ENCODE assay signal across 8 cellular contexts in genomic region chrX:103918584-103919335, GRCh38. TPM values are rescaled to one million over a fixed set of nuclear protein-coding genes. Genes with fewer than 3 reads are reported as not detected.
A peak's percentile ranks its signal among the peaks of the same experiment; 100 is the strongest.
DNase-seq lines count a peak whose midpoint lies in the region; ATAC-seq, FAIRE-seq and TF ChIP-seq lines count a peak whose summit lies in the region.

No MANE protein-coding gene starts in this region.

- DNase-seq in CD1c-positive myeloid dendritic cell (ENCODE audit: extremely low spot score) (peak; percentile 60), GM19238 (ENCODE audit: insufficient read length, low spot score) (peak; percentile 47), NCI-H510A treated with DMSO at 0.1 percent for 48 hours (lab: John Stamatoyannopoulos, UW) (peak; percentile 50), H1 (ENCODE audit: low read depth in 1 of 2, low spot score in 2 of 2) (peak in 1 of 2 experiments; percentile 65), mesothelial cell of epicardium (ENCODE audit: low spot score in 2 of 2, unreplicated experiment in 2 of 2) (peak in 1 of 2 experiments; percentile 58)
- peak; percentile 75 for DNase-seq in activated CD8-positive, alpha-beta T cell treated with anti-CD3 and anti-CD28 coated beads for 36 hours
- DNase-seq in stimulated activated CD8-positive, alpha-beta memory T cell treated with anti-CD3 and anti-CD28 coated beads, Interleukin-2, amount 100 ng/mL, for 1 hour (ENCODE audit: low read depth in 2 of 2), result peak; percentile 18 to 24

- no peak for TF ChIP-seq RAD21 in H1 (IDR thresholded peaks at IDR 0.05 in 1 of 2, conservative IDR thresholded peaks at IDR 0.05 in 1 of 2; ENCODE audit: low read depth in 2 of 2, low read length in 2 of 2)

- no peak overlapping the region for H3K14ac ChIP-seq in H1 (ENCODE audit: insufficient read length)

- no peaks in the 10 kb centered on the region for H3K36me3 ChIP-seq in H1 (ENCODE audit: control insufficient read depth in 2 of 4, insufficient read depth in 4 of 4, low read length in 3 of 4)

- no peak overlapping the region for H3K4ac ChIP-seq in H1 (replicated peaks; ENCODE audit: insufficient read length, low read depth, low read length)

- H3K23me2 ChIP-seq in H1 (ENCODE audit: low read depth, low read length), result peaks cover 3% of the 10 kb centered on the region; the same call in 1 of the 2 replicates

- TF ChIP-seq POLR2A in H1 (IDR thresholded peaks at IDR 0.05; ENCODE audit: control extremely low read depth in 1 of 2, low read depth in 2 of 2, low read length in 2 of 2), result peak in 1 of 2 experiments; percentile 10; a peak in 1 of 3 replicates

- H3K4me3 ChIP-seq in H1 (ENCODE audit: extremely low read depth in 1 of 4, insufficient read depth in 2 of 4, low read depth in 3 of 4, low read length in 4 of 4), result peak overlapping the region; percentile 61 to 77 (median 67)

- WGBS in H1 (ENCODE audit: extremely low coverage in 1 of 2, insufficient coverage in 1 of 2, insufficient read length in 1 of 2, insufficient replicate concordance in 2 of 2, low coverage in 1 of 2, low lambda C conversion rate in 2 of 2, missing lambda C conversion rate in 1 of 2), 2 experiments, result 0% methylated on average over 9 of the region's 65 CpGs; no CpG with 5 or more reads in 1 of the 2 experiments

- peak overlapping the region; percentile 68; the same call in 1 of the 2 replicates for H2BK12ac ChIP-seq in H1 (ENCODE audit: low read depth, low read length)

- no peaks in the 10 kb centered on the region for H3K27me3 ChIP-seq in H1 (replicated peaks in 1 of 4; ENCODE audit: control insufficient read depth in 3 of 4, extremely low read depth in 1 of 4, insufficient read depth in 3 of 4, low read length in 3 of 4)

- no peak for TF ChIP-seq EP300 in H1 (IDR thresholded peaks at IDR 0.05; ENCODE audit: borderline replicate concordance in 1 of 2, low read depth in 2 of 2, low read length in 2 of 2)

- POLR2A ChIA-PET in activated CD8-positive, alpha-beta T cell treated with anti-CD3 and anti-CD28 coated beads for 36 hours (lab: Charles Lee), result interaction anchor here (0.9 to 1.7 kb wide), 4 partner anchors 11 to 22 kb away, joined by 3 to 5 read pairs (median 4); no protein-coding TSS in a partner anchor
- POLR2A ChIA-PET in H1 (lab: Charles Lee; ENCODE audit: partially characterized antibody), result interaction anchor here (1.0 to 1.2 kb wide), 5 partner anchors 8 to 194 kb away, joined by 3 to 6 read pairs (median 4); partner anchors contain the start of gene ZCCHC18

- peak overlapping the region; percentile 28 for H4K5ac ChIP-seq in H1 (ENCODE audit: insufficient read length, low read depth, low read length)

- no peak overlapping the region for H2AK5ac ChIP-seq in H1 (ENCODE audit: low read depth, low read length)

- peak overlapping the region; percentile 42 to 82 (median 58) for H3K9ac ChIP-seq in H1 (replicated peaks in 1 of 4; ENCODE audit: extremely low read depth in 1 of 4, low read depth in 3 of 4, low read length in 3 of 4)

- H3K27me3 Mint-ChIP-seq in activated CD8-positive, alpha-beta T cell treated with anti-CD3 and anti-CD28 coated beads for 36 hours, result no peaks in the 10 kb centered on the region
- no peaks in the 10 kb centered on the region for H3K27me3 Mint-ChIP-seq in mesothelial cell of epicardium (ENCODE audit: low read depth)

- peaks cover 0 to 4% (median 0%) of the 10 kb centered on the region in 4 experiments; a peak in 1 of 7 replicates for H3K4me1 ChIP-seq in H1 (replicated peaks in 1 of 4; ENCODE audit: control insufficient read depth in 3 of 4, insufficient read depth in 4 of 4, low read length in 3 of 4)

- no peak overlapping the region for H2BK120ac ChIP-seq in H1 (replicated peaks; ENCODE audit: low read depth, low read length)

- intact Hi-C loops in activated CD8-positive, alpha-beta T cell treated with anti-CD3 and anti-CD28 coated beads for 36 hours (cut with micrococcal nuclease), result loop anchor here (1.0 kb wide), 1 partner anchor 23 kb away; no protein-coding TSS in a partner anchor

- H2BK5ac ChIP-seq in H1 (ENCODE audit: low read depth, low read length), result peak overlapping the region; percentile 44; the same call in 1 of the 2 replicates

- no peak for TF ChIP-seq CTCF in activated CD8-positive, alpha-beta T cell treated with anti-CD3 and anti-CD28 coated beads for 36 hours (IDR thresholded peaks at IDR 0.05)
- TF ChIP-seq CTCF in H1 (IDR thresholded peaks at IDR 0.05; ENCODE audit: control extremely low read depth in 1 of 3, insufficient read depth in 1 of 3, low read depth in 1 of 3, low read length in 3 of 3), result no peak
- TF ChIP-seq CTCF in mesothelial cell of epicardium (IDR thresholded peaks at IDR 0.05; ENCODE audit: unreplicated experiment), result no peak

- no peak overlapping the region for H2BK15ac ChIP-seq in H1 (ENCODE audit: low read length)

- peak overlapping the region; percentile 53 for H4K8ac ChIP-seq in H1 (ENCODE audit: extremely low read depth, insufficient read depth, low read length)

- peak overlapping the region; percentile 10 for H3K56ac ChIP-seq in H1 (replicated peaks; ENCODE audit: insufficient read length, low read depth, low read length)

- H3K27ac ChIP-seq in H1 (ENCODE audit: low read depth, low read length), result no peak overlapping the region; the same call in 1 of the 2 replicates

- no peaks in the 10 kb centered on the region for H3K9me3 ChIP-seq in H1 (ENCODE audit: insufficient read depth in 2 of 2, low read depth in 1 of 2, low read length in 1 of 2)

- peaks cover 20% of the 10 kb centered on the region for H3K4me1 Mint-ChIP-seq in activated CD8-positive, alpha-beta T cell treated with anti-CD3 and anti-CD28 coated beads for 36 hours (ENCODE audit: low read depth)
- peaks cover 10% of the 10 kb centered on the region for H3K4me1 Mint-ChIP-seq in mesothelial cell of epicardium

- no peaks in the 10 kb centered on the region for H3K79me2 ChIP-seq in H1 (ENCODE audit: control insufficient read depth in 1 of 2, insufficient read depth in 2 of 2, low read length in 2 of 2)

- H2AFZ ChIP-seq in H1 (ENCODE audit: low read length), result peak overlapping the region; percentile 98

- peaks cover 10% of the 10 kb centered on the region for H3K36me3 Mint-ChIP-seq in activated CD8-positive, alpha-beta T cell treated with anti-CD3 and anti-CD28 coated beads for 36 hours (ENCODE audit: low read depth)
- H3K36me3 Mint-ChIP-seq in mesothelial cell of epicardium, result no peaks in the 10 kb centered on the region

- peak overlapping the region; percentile 83 to 84 for H3K4me2 ChIP-seq in H1 (ENCODE audit: insufficient read depth in 1 of 2, low read depth in 2 of 2, low read length in 2 of 2)

- peak overlapping the region; percentile 97 for H3K27ac Mint-ChIP-seq in activated CD8-positive, alpha-beta T cell treated with anti-CD3 and anti-CD28 coated beads for 36 hours
- H3K27ac Mint-ChIP-seq in mesothelial cell of epicardium, result peak overlapping the region; percentile 91

- H4K20me1 ChIP-seq in H1 (replicated peaks in 1 of 2; ENCODE audit: control insufficient read depth in 1 of 2, insufficient read depth in 2 of 2, low read length in 2 of 2), result no peaks in the 10 kb centered on the region

- H3K9me3 Mint-ChIP-seq in activated CD8-positive, alpha-beta T cell treated with anti-CD3 and anti-CD28 coated beads for 36 hours, result no peaks in the 10 kb centered on the region
- H3K9me3 Mint-ChIP-seq in mesothelial cell of epicardium, result peaks cover 13% of the 10 kb centered on the region

- H3K23ac ChIP-seq in H1 (ENCODE audit: insufficient read length), result no peak overlapping the region

- no peak for FAIRE-seq in H1 (lab: Jason Lieb, UNC)

- no peak overlapping the region for H2BK20ac ChIP-seq in H1 (ENCODE audit: low read length)

- H3K18ac ChIP-seq in H1 (ENCODE audit: extremely low read depth, low read length), result peak overlapping the region; percentile 48

- ATAC-seq in HG03342 (IDR thresholded peaks at IDR 0.05; ENCODE audit: unreplicated experiment), result peak; percentile 54
- ATAC-seq in activated CD8-positive, alpha-beta T cell treated with anti-CD3 and anti-CD28 coated beads for 36 hours, result peak; percentile 89

- H3K79me1 ChIP-seq in H1 (ENCODE audit: low read depth, low read length), result no peaks in the 10 kb centered on the region

- no peak overlapping the region for H4K91ac ChIP-seq in H1 (replicated peaks; ENCODE audit: insufficient read length, low read length)

- CTCF ChIA-PET in activated CD8-positive, alpha-beta T cell treated with anti-CD3 and anti-CD28 coated beads for 36 hours (lab: Charles Lee), result interaction anchor here (0.7 to 2.2 kb wide), 13 partner anchors 8 to 349 kb away, joined by 3 to 13 read pairs (median 4); partner anchors contain the start of genes SLC25A53 and ZCCHC18
- CTCF ChIA-PET in H1 (lab: Charles Lee; ENCODE audit: partially characterized antibody), result interaction anchor here (0.8 to 1.3 kb wide), 5 partner anchors 17 to 195 kb away, joined by 3 to 4 read pairs (median 3); no protein-coding TSS in a partner anchor

- peak overlapping the region; percentile 92 for H3K4me3 Mint-ChIP-seq in activated CD8-positive, alpha-beta T cell treated with anti-CD3 and anti-CD28 coated beads for 36 hours
- peak overlapping the region; percentile 84 for H3K4me3 Mint-ChIP-seq in mesothelial cell of epicardium

TF ChIP-seq in H1, 55 proteins besides CTCF, POLR2A, EP300 and RAD21 (continues in another document):
- peak; percentile 55; the same call in 1 of the 2 replicates for TF ChIP-seq TAF1 (IDR thresholded peaks at IDR 0.05; ENCODE audit: low read depth, low read length)
- peak; percentile 50; the same call in 1 of the 2 replicates for TF ChIP-seq TBP (IDR thresholded peaks at IDR 0.05; ENCODE audit: low read depth, low read length)
- peak; percentile 16; the same call in 1 of the 2 replicates for TF ChIP-seq RBBP5 (IDR thresholded peaks at IDR 0.05; ENCODE audit: borderline replicate concordance, low read depth, low read length)
- peak; percentile 30; the same call in 1 of the 2 replicates for TF ChIP-seq POLR2AphosphoS5 (IDR thresholded peaks at IDR 0.05; ENCODE audit: low read depth, low read length)
- no peak for TF ChIP-seq SUZ12 (IDR thresholded peaks at IDR 0.05; ENCODE audit: low read length)
- TF ChIP-seq KDM4A (IDR thresholded peaks at IDR 0.05; ENCODE audit: low read depth, low read length, severe bottlenecking), result peak; percentile 1
- no peak for TF ChIP-seq BRCA1 (IDR thresholded peaks at IDR 0.05; ENCODE audit: low read depth, low read length)
- peak; percentile 44; the same call in 1 of the 2 replicates for TF ChIP-seq PHF8 (conservative IDR thresholded peaks at IDR 0.05; ENCODE audit: low read depth, low read length)

RNA-seq across cellular contexts. Expression of gene TMSB15B, which starts 43.7 kb away (rescaled TPM):
- total RNA-seq in activated CD8-positive, alpha-beta T cell treated with anti-CD3 and anti-CD28 coated beads for 36 hours, result 1 to 10 TPM; 6.7 to 7.2 TPM
- 9.8 and 11.7 TPM in 2 replicates for total RNA-seq in H1 (2021; fragmentation: NEBNext Ultra II Directional; extraction: Animal tissue kit (Norgen Biotek cat#: 25700))
- 6.8 and 12.1 TPM in 2 replicates for polyA plus RNA-seq in H1 (2011; rRNA removed)
- 13.6 TPM for polyA plus RNA-seq in H1 (2011; cell fraction: cytosol; rRNA removed)
- polyA plus RNA-seq in H1 (2011; cell fraction: nucleus; rRNA removed), result 4.1 TPM
- polyA plus RNA-seq in H1 (2012, experiment 1 of 2), result 11.0 to 16.4 TPM (median 11.3 TPM) in 4 replicates
- 22.0 TPM for polyA plus RNA-seq in H1 (2012, experiment 2 of 2)
- polyA plus RNA-seq in H1 (2013, experiment 1 of 2), result 13.7 TPM
- polyA plus RNA-seq in H1 (2013, experiment 2 of 2), result 15.5 TPM
- 4.3 and 4.5 TPM in 2 replicates for polyA minus RNA-seq in H1 (2011; rRNA and poly(A)+ RNA removed)
- 2.2 TPM for polyA minus RNA-seq in H1 (2011; cell fraction: cytosol; rRNA and poly(A)+ RNA removed)
- 12.1 TPM for polyA minus RNA-seq in H1 (2011; cell fraction: nucleus; rRNA and poly(A)+ RNA removed)
- 20.5 to 25.7 TPM (median 20.9 TPM) in 3 replicates for total RNA-seq in mesothelial cell of epicardium
